Comparison of ENCODE assay signal across 10 cellular contexts in the genomic region with DNA sequence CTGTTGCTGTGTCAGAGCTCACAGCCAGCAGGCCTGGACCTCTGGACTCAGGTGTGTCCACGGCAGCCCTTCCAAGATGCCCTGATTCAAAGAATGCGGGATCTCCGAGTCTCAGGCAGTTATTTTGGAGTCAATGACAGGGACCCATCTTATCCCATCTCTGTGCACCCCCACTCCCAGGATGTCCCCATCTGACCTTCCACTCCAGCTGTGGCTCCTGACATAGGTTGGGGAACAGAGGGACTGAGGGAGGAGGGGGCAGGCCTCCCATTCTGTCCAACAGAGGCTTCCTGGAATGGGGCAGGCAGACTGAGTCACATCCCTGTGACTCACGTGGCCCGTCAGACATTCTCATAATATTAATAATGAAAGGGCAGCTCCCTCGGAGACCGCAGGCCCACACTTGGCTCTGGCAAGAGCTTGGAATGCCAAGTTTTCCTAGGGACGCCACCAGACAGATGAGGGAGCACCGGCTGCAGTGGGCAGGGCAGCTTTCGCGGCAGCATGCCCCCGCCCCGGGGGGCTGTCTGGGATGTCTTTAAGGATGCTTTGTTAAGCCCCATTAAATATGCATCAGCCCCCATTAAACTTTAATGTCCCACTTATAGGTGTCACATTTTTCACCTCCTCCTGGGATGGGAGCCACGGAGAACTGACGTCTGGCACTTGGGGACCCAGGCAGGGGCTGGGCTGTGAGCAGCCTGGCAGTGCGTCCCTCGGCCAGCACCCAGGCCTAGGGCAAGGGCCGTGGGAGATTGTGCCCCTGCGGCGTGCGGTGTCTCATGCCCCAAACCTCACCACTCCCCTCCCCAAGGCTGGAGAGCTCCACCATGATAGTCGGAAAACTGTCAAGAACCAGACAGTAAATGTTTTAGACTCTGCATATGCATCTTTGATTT. TPM values are rescaled to one million over a fixed set of nuclear protein-coding genes. Genes with fewer than 3 reads are reported as not detected.
DNase-seq lines count a peak whose midpoint lies in the region; ATAC-seq and TF ChIP-seq lines count a peak whose summit lies in the region.
"Had no signal": no experiment of that assay in that cellular context is flagged by ENCODE, and none has a peak within 500 bp of the region (broad histone marks: within the 10 kb centered on the region; RNA-seq: fewer than 3 reads in every experiment).

No MANE protein-coding gene starts in this region.

- no peak for TF ChIP-seq EP300 in gastroesophageal sphincter (IDR thresholded peaks at IDR 0.05)

- TF ChIP-seq POLR2A in gastroesophageal sphincter (IDR thresholded peaks at IDR 0.05) = no peak

- peaks cover 8% of the 10 kb centered on the region for H3K9me3 ChIP-seq in adipocyte (ENCODE audit: control insufficient read depth, low read length)
- no peaks in the 10 kb centered on the region for H3K9me3 ChIP-seq in gastroesophageal sphincter
- H3K9me3 ChIP-seq: suprapubic skin had no signal

- peak; percentile 84 for DNase-seq in HK-2 (ENCODE audit: unreplicated experiment)
- peak; percentile 87 for DNase-seq in adipocyte (ENCODE audit: low read depth)
- peak; percentile 93 for DNase-seq in stromal cell of bone marrow (ENCODE audit: low read depth)
- DNase-seq in stimulated activated naive CD4-positive, alpha-beta T cell treated with Interleukin-2 at 50 U/mL for 16 hours (lab: John Stamatoyannopoulos, UW) = no peak
- DNase-seq: NCI-H1048; stimulated activated CD4-positive, alpha-beta T cell treated with anti-CD3 and anti-CD28 coated beads, Interleukin-12 subunit alpha, Interleukin-12 subunit beta, amount 100 ng/mL, for 4 hours had no signal

- 10 to 46% methylated on average over 5 to 16 of the region's 22 CpGs for WGBS in gastroesophageal sphincter (ENCODE audit: low coverage in 1 of 2), 2 donors

- no peaks in the 10 kb centered on the region for H3K36me3 ChIP-seq in adipocyte (ENCODE audit: control insufficient read depth, insufficient read depth, low read length, severe bottlenecking)
- H3K36me3 ChIP-seq in gastroesophageal sphincter = no peaks in the 10 kb centered on the region
- H3K36me3 ChIP-seq: suprapubic skin had no signal

- peak; percentile 65 for ATAC-seq in gastroesophageal sphincter
- ATAC-seq in HG02623 (IDR thresholded peaks at IDR 0.05; ENCODE audit: unreplicated experiment) = no peak
- no peak for ATAC-seq in GM18870 (IDR thresholded peaks at IDR 0.05; ENCODE audit: unreplicated experiment)

- peaks cover 5% of the 10 kb centered on the region for H3K27me3 ChIP-seq in adipocyte (replicated peaks; ENCODE audit: control insufficient read depth, insufficient read depth, low read length)
- no peaks in the 10 kb centered on the region for H3K27me3 ChIP-seq in gastroesophageal sphincter

- H3K4me3 ChIP-seq in adipocyte (ENCODE audit: low read length) = no peak overlapping the region
- no peak overlapping the region for H3K4me3 ChIP-seq in gastroesophageal sphincter
- H3K4me3 ChIP-seq: suprapubic skin had no signal

- H3K9ac ChIP-seq in adipocyte (ENCODE audit: low read length) = no peak overlapping the region

- TF ChIP-seq CTCF in gastroesophageal sphincter (IDR thresholded peaks at IDR 0.05) = no peak

- peaks cover 12% of the 10 kb centered on the region for H3K4me1 ChIP-seq in adipocyte (ENCODE audit: control insufficient read depth, insufficient read depth, low read length)
- H3K4me1 ChIP-seq in gastroesophageal sphincter = peaks cover 0 to 10% (median 0%) of the 10 kb centered on the region in 3 donors

- no peak overlapping the region for H3K27ac ChIP-seq in gastroesophageal sphincter
- H3K27ac ChIP-seq: suprapubic skin had no signal

RNA-seq across cellular contexts. Expression of gene FIBCD1, which starts 23.6 kb away (rescaled TPM):
- total RNA-seq in gastroesophageal sphincter = 1 to 10 TPM in 2 of 4 donors, not detected in 2; 1.4 to 1.7 TPM
- total RNA-seq: suprapubic skin had no signal

RNA-seq across cellular contexts. Expression of gene LAMC3, which starts 46.3 kb away (rescaled TPM):
- under 1 TPM in 3 of 4 donors, not detected in 1; under 0.01 to 0.78 (median 0.50) TPM for total RNA-seq in gastroesophageal sphincter
